19 cellular contexts compared by ENCODE assay signal in the genomic region with DNA sequence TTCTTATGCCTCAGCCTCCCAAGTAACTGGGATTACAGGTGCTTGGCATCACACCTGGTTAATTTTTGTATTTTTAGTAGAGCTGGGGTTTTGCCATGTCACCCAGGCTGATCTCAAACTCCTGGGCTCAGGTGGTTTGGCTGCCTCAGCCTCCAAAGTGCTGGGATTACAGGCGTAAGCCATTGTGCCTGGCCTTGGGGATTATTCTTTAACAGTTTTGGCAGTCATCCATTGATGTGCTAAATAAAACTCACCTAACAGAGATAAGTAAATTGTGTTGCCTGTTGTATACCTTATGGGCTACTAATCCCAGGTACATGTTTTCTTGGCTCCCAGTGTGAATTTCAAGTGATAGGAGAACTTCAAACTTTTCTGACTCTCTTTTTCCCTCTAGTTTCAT. TPM values are rescaled to one million over a fixed set of nuclear protein-coding genes. Genes with fewer than 3 reads are reported as not detected.
DNase-seq lines count a peak whose midpoint lies in the region; ATAC-seq and TF ChIP-seq lines count a peak whose summit lies in the region.
"Had no signal": no experiment of that assay in that cellular context is flagged by ENCODE, and none has a peak within 500 bp of the region (broad histone marks: within the 10 kb centered on the region; RNA-seq: fewer than 3 reads in every experiment).

No MANE protein-coding gene starts in this region.

- 80% methylated on average over 1 of the region's 1 CpG; no CpG with 5 or more reads in 1 of the 2 donors for WGBS in transverse colon (ENCODE audit: low coverage in 1 of 2), 2 donors

- H3K36me3 ChIP-seq in colonic mucosa (no peaks in the 10 kb centered on the region), mucosa of descending colon (ENCODE audit: low read depth) (no peaks in the 10 kb centered on the region), transverse colon (no peaks in the 10 kb centered on the region)
- H3K36me3 ChIP-seq: BLaER1 had no signal

- DNase-seq in NCI-H82 (lab: John Stamatoyannopoulos, UW) (peak; percentile 7), NCI-H82 treated with DMSO at 0.1 percent for 48 hours (lab: John Stamatoyannopoulos, UW; ENCODE audit: unreplicated experiment) (no peak), colonic mucosa (peak; percentile 38), mucosa of descending colon (peak in 2 of 3 donors; percentile 29 to 55), transverse colon (peak; percentile 39), NCI-H187 (lab: John Stamatoyannopoulos, UW) (no peak), glomerular visceral epithelial cell (ENCODE audit: extremely low spot score) (no peak)
- DNase-seq: Caco-2; CD4-positive, CD25-positive, alpha-beta regulatory T cell; CD8-positive, alpha-beta T cell; DMS153; DND-41; GM23248; H7; HCEC 1CT had no signal

- no peak overlapping the region for H3K9ac ChIP-seq in colonic mucosa (ENCODE audit: low read depth in 2 of 2, low read length in 2 of 2)
- H3K9ac ChIP-seq: BLaER1, GM23248 had no signal

- H3K27ac ChIP-seq in colonic mucosa (peak overlapping the region; percentile 41), transverse colon (peak overlapping the region; percentile 47 to 65 (median 56))
- H3K27ac ChIP-seq: 22Rv1, BLaER1, C4-2B, GM23248 had no signal

- no peak for TF ChIP-seq CTCF in colonic mucosa (IDR thresholded peaks at IDR 0.05)
- TF ChIP-seq CTCF in mucosa of descending colon (IDR thresholded peaks at IDR 0.05): no peak
- TF ChIP-seq CTCF in transverse colon (IDR thresholded peaks at IDR 0.05): no peak

- H3K4me3 ChIP-seq in colonic mucosa: no peak overlapping the region
- no peak overlapping the region for H3K4me3 ChIP-seq in mucosa of descending colon
- no peak overlapping the region for H3K4me3 ChIP-seq in transverse colon
- H3K4me3 ChIP-seq: BLaER1, GM23248 had no signal

- no peaks in the 10 kb centered on the region for H3K9me3 ChIP-seq in colonic mucosa
- no peaks in the 10 kb centered on the region for H3K9me3 ChIP-seq in mucosa of descending colon
- no peaks in the 10 kb centered on the region for H3K9me3 ChIP-seq in transverse colon
- H3K9me3 ChIP-seq: BLaER1, Caco-2 had no signal

- peak; percentile 88 for ATAC-seq in mucosa of descending colon
- no peak for ATAC-seq in HG03280 (IDR thresholded peaks at IDR 0.05; ENCODE audit: unreplicated experiment)
- ATAC-seq: CD8-positive, alpha-beta T cell had no signal

- H3K27me3 ChIP-seq in colonic mucosa (no peaks in the 10 kb centered on the region), transverse colon (no peaks in the 10 kb centered on the region)
- H3K27me3 ChIP-seq: BLaER1 had no signal

- intact Hi-C loops in colonic mucosa (cut with DNase I) (no loop called here), mucosa of descending colon (cut with DNase I, micrococcal nuclease) (no loop called here), transverse colon (cut with DNase I; ENCODE audit: low total_unique reads) (no loop called here)

- H3K4me1 ChIP-seq in colonic mucosa (no peaks in the 10 kb centered on the region), mucosa of descending colon (ENCODE audit: low read depth) (peaks cover 10% of the 10 kb centered on the region), transverse colon (peaks cover 0 to 37% (median 5%) of the 10 kb centered on the region in 4 donors)
- H3K4me1 ChIP-seq: BLaER1, Caco-2 had no signal

- TF ChIP-seq EP300 in transverse colon (IDR thresholded peaks at IDR 0.05; ENCODE audit: low read depth): no peak

- in situ Hi-C loops in transverse colon (cut with MboI; ENCODE audit: low pct_ligation_motif_present in 1 of 4, low pct_unique_long_range_greater_than_20kb in 1 of 4, low sequenced_read_pairs in 3 of 4): no loop called here

- TF ChIP-seq POLR2A in transverse colon (IDR thresholded peaks at IDR 0.05): no peak

RNA-seq across cellular contexts. Expression of a gene that starts 35.2 kb away (rescaled TPM):
- total RNA-seq in colonic mucosa (1 to 10 TPM; 2.0 to 5.7 TPM), mucosa of descending colon (1 to 10 TPM; 3.4 to 6.6 (median 4.9) TPM), transverse colon (10 to 100 TPM in 1 of 4 donors, 1 to 10 TPM in 3; 4.5 to 14.8 (median 6.5) TPM)
- total RNA-seq: Caco-2 had no signal

Comparison
In these comparisons a context has a peak if more than half of its experiments do, and no peak if none do; other contexts are left out.
1. DNase-seq: peak in NCI-H82 (single experiment), colonic mucosa (single experiment), mucosa of descending colon (2 of 3) and transverse colon (single experiment); none in NCI-H82 treated with DMSO at 0.1 percent for 48 hours (single experiment), NCI-H187 (0 of 2) and glomerular visceral epithelial cell (single experiment).